12 cellular contexts compared by ENCODE assay signal in the genomic region with DNA sequence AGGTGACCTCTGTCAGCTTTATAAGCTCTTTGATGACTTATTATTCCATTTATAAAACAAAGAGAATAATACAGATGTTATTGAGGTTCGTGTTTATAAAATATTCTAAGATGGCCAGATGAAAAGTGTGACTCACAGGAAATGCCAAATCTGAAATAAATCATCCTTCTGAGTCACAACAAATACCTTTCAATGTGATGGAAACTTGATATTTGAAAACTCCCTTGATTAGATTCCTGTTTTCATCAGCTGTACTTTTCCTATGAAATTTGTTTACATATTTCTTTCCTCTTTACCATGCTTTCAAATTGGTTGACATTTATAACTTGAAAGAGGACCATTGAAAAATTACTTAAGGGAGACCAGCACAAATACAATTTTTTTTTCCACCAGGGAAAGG. TPM values are rescaled to one million over a fixed set of nuclear protein-coding genes. Genes with fewer than 3 reads are reported as not detected.
DNase-seq lines count a peak whose midpoint lies in the region; ATAC-seq and TF ChIP-seq lines count a peak whose summit lies in the region.
"Had no signal": no experiment of that assay in that cellular context is flagged by ENCODE, and none has a peak within 500 bp of the region (broad histone marks: within the 10 kb centered on the region; RNA-seq: fewer than 3 reads in every experiment).

No MANE protein-coding gene starts in this region.

- H3K4me2 ChIP-seq in osteoblast (ENCODE audit: insufficient read depth, low read length), result peak overlapping the region; percentile 74

- no peaks in the 10 kb centered on the region for H3K27me3 ChIP-seq in osteoblast (ENCODE audit: insufficient read depth, low read length)

- peak overlapping the region; percentile 28 for H3K27ac ChIP-seq in osteoblast (ENCODE audit: low read depth, low read length)

- H3K4me1 ChIP-seq in osteoblast (ENCODE audit: insufficient read depth, low read length), result peaks cover 19% of the 10 kb centered on the region

- no peaks in the 10 kb centered on the region for H4K20me1 ChIP-seq in osteoblast (ENCODE audit: insufficient read depth, low read length)

- DNase-seq in EH (ENCODE audit: low read depth) (peak; percentile 70), NCI-H226 (peak; percentile 33), dedifferentiated amniotic fluid mesenchymal stem cell (ENCODE audit: extremely low spot score) (peak; percentile 69), osteoblast (ENCODE audit: insufficient read length, low spot score, missing footprints) (peak; percentile 78), MV-4-11 (lab: John Stamatoyannopoulos, UW) (no peak), SIG-M5 (lab: John Stamatoyannopoulos, UW) (no peak), NCI-H1694 treated with DMSO at 0.1 percent for 48 hours (lab: John Stamatoyannopoulos, UW) (no peak)
- DNase-seq: left cardiac atrium; NCI-H524 treated with DMSO at 0.1 percent for 48 hours; occipital lobe; stimulated activated CD4-positive, alpha-beta T cell treated with anti-CD3 and anti-CD28 coated beads, Interleukin-4, amount 100 ng/mL, for 24 hours had no signal

- TF ChIP-seq CTCF in osteoblast (IDR thresholded peaks at IDR 0.05; ENCODE audit: extremely low read depth, low read depth, low read length), result no peak

- H2AFZ ChIP-seq in osteoblast (ENCODE audit: low read length), result no peak overlapping the region

- no peak for ATAC-seq in HG03342 (IDR thresholded peaks at IDR 0.05; ENCODE audit: unreplicated experiment)

- H3K36me3 ChIP-seq in osteoblast (ENCODE audit: insufficient read depth, low read length), result no peaks in the 10 kb centered on the region

- no peaks in the 10 kb centered on the region for H3K9me3 ChIP-seq in osteoblast (ENCODE audit: low read depth, low read length)

- no peak overlapping the region for H3K4me3 ChIP-seq in osteoblast (ENCODE audit: insufficient read depth, low read length)

- no peaks in the 10 kb centered on the region for H3K79me2 ChIP-seq in osteoblast (ENCODE audit: insufficient read depth, low read length)

RNA-seq across cellular contexts. Expression of gene PPP1R1C, which starts 30.6 kb away (rescaled TPM):
- 0.29 and 0.36 TPM in 2 replicates for total RNA-seq in osteoblast

Comparison
In these comparisons a context has a peak if more than half of its experiments do, and no peak if none do; other contexts are left out.
1. DNase-seq: peak in EH (single experiment), NCI-H226 (single experiment), dedifferentiated amniotic fluid mesenchymal stem cell (single experiment) and osteoblast (single experiment); none in MV-4-11 (single experiment), SIG-M5 (single experiment) and NCI-H1694 treated with DMSO at 0.1 percent for 48 hours (single experiment).